30 cellular contexts compared by ENCODE assay signal in genomic region chr9:75713373-75713772, GRCh38.
"Had no signal": no experiment of that assay in that cellular context is flagged by ENCODE, and none has a peak within 500 bp of the region (broad histone marks: within the 10 kb centered on the region; RNA-seq: fewer than 3 reads in every experiment).

No MANE protein-coding gene starts in this region.

- DNase-seq: activated B cell treated with CpG ODN at 0.5 μM for 24 hours; activated CD4-positive, alpha-beta memory T cell treated with anti-CD3 and anti-CD28 coated beads for 36 hours; activated CD4-positive, alpha-beta T cell treated with anti-CD3 and anti-CD28 coated beads for 4 hours; activated CD4-positive, alpha-beta T cell treated with anti-CD3 and anti-CD28 coated beads, Interleukin-2, amount 50 U/mL, for 1 hour; activated CD4-positive, CD25-positive, alpha-beta regulatory T cell treated with anti-CD3 and anti-CD28 coated beads, Interleukin-2, amount 50 U/mL, for 72 hours; activated CD8-positive, alpha-beta memory T cell treated with anti-CD3 and anti-CD28 coated beads, Interleukin-2, amount 50 U/mL, for 4 hours; activated gamma-delta T cell treated with Interleukin-2 at 50 U/mL for 16 hours; activated naive CD4-positive, alpha-beta T cell treated with anti-CD3 and anti-CD28 coated beads for 36 hours; activated T-cell treated with anti-CD3 and anti-CD28 coated beads for 4 hours; activated T-cell treated with anti-CD3 and anti-CD28 coated beads, Interleukin-2, amount 50 U/mL, for 4 hours; MM.1S; MV-4-11; NCI-H1092; NCI-H1436 treated with DMSO at 0.1 percent for 48 hours; NCI-H1694 treated with DMSO at 0.1 percent for 48 hours; NCI-H2029; NCI-H345; NCI-H524 treated with DMSO at 0.1 percent for 48 hours; SIG-M5; T-cell; T-helper 17 cell had no signal

- H3K9me3 Mint-ChIP-seq: activated B cell treated with CpG ODN at 0.5 μM for 24 hours; activated CD4-positive, alpha-beta memory T cell treated with anti-CD3 and anti-CD28 coated beads for 36 hours; activated naive CD4-positive, alpha-beta T cell treated with anti-CD3 and anti-CD28 coated beads for 36 hours; activated naive CD4-positive, alpha-beta T cell treated with anti-CD3 and anti-CD28 coated beads, Interleukin-2, amount 50 U/mL, for 72 hours; activated T-cell treated with anti-CD3 and anti-CD28 coated beads, Interleukin-2, amount 50 U/mL, for 4 hours; activated T-helper 1 cell treated with anti-CD3 and anti-CD28 coated beads, Interleukin-12 subunit alpha, Interleukin-12 subunit beta, Interleukin-2, Interleukin-4 antibody, amounts not matched to agents 30 ng/mL and 10 ng/mL and 1 ng/mL, durations not matched to agents 14 hours and 24 hours and 36 hours; brain; T-cell had no signal

- H3K4me2 ChIP-seq: KMS-11 had no signal

- H3K4me3 ChIP-seq: adrenal gland had no signal

- H3K4me1 Mint-ChIP-seq: activated B cell treated with CpG ODN at 0.5 μM for 24 hours, brain, T-cell, T-helper 17 cell had no signal

- H3K36me3 ChIP-seq: adrenal gland had no signal

- H3K9me3 ChIP-seq: adrenal gland had no signal

- H3K4me1 ChIP-seq: adrenal gland had no signal

- H3K36me3 Mint-ChIP-seq: activated CD4-positive, alpha-beta memory T cell treated with anti-CD3 and anti-CD28 coated beads for 36 hours; activated naive CD4-positive, alpha-beta T cell treated with anti-CD3 and anti-CD28 coated beads, Interleukin-2, amount 50 U/mL, for 72 hours; brain; T-cell had no signal

- H3K4me3 Mint-ChIP-seq: activated B cell treated with CpG ODN at 0.5 μM for 24 hours; activated CD4-positive, alpha-beta memory T cell treated with anti-CD3 and anti-CD28 coated beads for 36 hours; activated naive CD4-positive, alpha-beta T cell treated with anti-CD3 and anti-CD28 coated beads for 36 hours; activated T-cell treated with anti-CD3 and anti-CD28 coated beads, Interleukin-2, amount 50 U/mL, for 4 hours; activated T-helper 1 cell treated with anti-CD3 and anti-CD28 coated beads, Interleukin-12 subunit alpha, Interleukin-12 subunit beta, Interleukin-2, Interleukin-4 antibody, amounts not matched to agents 30 ng/mL and 10 ng/mL and 1 ng/mL, durations not matched to agents 14 hours and 24 hours and 36 hours; brain; T-cell; T-helper 17 cell had no signal

- H3K9ac ChIP-seq: KMS-11 had no signal

- H3K27me3 ChIP-seq: adrenal gland had no signal

- H3K27me3 Mint-ChIP-seq: activated B cell treated with CpG ODN at 0.5 μM for 24 hours, brain had no signal

- H3K27ac ChIP-seq: adrenal gland, KMS-11, VCaP had no signal

- FAIRE-seq: bronchial epithelial cell had no signal

- ATAC-seq: activated naive CD4-positive, alpha-beta T cell treated with anti-CD3 and anti-CD28 coated beads, Interleukin-2, amount 50 U/mL, for 72 hours; activated T-cell treated with anti-CD3 and anti-CD28 coated beads, Interleukin-2, amount 50 U/mL, for 4 hours; Panc1; SK-N-SH treated with all-trans-retinoic acid at 6 μM for 48 hours; T-helper 17 cell had no signal

- H3K27ac Mint-ChIP-seq: activated B cell treated with CpG ODN at 0.5 μM for 24 hours; activated CD4-positive, alpha-beta memory T cell treated with anti-CD3 and anti-CD28 coated beads for 36 hours; activated naive CD4-positive, alpha-beta T cell treated with anti-CD3 and anti-CD28 coated beads for 36 hours; activated naive CD4-positive, alpha-beta T cell treated with anti-CD3 and anti-CD28 coated beads, Interleukin-2, amount 50 U/mL, for 72 hours; activated T-helper 1 cell treated with anti-CD3 and anti-CD28 coated beads, Interleukin-12 subunit alpha, Interleukin-12 subunit beta, Interleukin-2, Interleukin-4 antibody, amounts not matched to agents 30 ng/mL and 10 ng/mL and 1 ng/mL, durations not matched to agents 14 hours and 24 hours and 36 hours; brain; T-cell; T-helper 17 cell had no signal
